2 cellular contexts compared by ENCODE assay signal in the genomic region with DNA sequence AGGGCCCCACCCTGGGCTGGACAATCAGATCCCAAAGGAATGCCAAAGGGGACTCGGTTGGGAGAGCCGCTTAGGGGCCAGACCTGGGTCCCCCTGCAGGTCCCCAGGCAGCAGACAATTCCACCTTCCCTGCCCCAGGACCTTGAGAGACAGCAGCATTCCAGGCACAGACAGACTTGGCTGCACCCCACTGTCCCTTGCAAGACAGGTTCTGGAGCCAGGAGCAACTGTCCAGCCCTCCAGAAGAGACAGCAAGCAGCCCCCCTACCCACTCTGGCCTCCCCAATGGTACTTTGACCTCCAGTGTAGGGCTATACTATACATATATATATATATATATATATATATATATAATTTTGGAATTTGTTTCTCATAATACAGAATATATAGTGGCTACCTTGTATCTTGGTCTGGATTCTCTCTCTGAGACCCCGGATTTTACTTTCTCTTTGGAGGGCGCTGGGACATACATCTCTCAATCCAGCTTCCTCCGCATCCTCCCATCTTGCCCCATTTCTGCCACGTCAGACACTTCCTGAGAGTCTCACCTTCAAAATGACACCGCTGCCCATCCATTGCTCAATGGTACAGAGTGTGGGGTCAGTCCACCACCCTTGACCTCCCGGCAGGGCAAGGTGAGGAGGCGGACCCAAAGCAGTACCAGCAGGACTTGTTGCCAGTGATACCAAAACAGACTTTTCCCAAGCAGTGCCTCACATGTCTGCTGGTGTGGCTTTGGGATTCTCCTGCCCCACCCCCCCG.
TF ChIP-seq lines count a peak whose summit lies in the region.

No MANE protein-coding gene starts in this region.

TF ChIP-seq in K562, 482 proteins besides CTCF, POLR2A, EP300 and RAD21 (continues in another document):
- peak; percentile 32; the same call in 1 of the 2 replicates for TF ChIP-seq POLR2G (IDR thresholded peaks at IDR 0.05; ENCODE audit: low read depth, low read length)
- TF ChIP-seq, protein P1, sequence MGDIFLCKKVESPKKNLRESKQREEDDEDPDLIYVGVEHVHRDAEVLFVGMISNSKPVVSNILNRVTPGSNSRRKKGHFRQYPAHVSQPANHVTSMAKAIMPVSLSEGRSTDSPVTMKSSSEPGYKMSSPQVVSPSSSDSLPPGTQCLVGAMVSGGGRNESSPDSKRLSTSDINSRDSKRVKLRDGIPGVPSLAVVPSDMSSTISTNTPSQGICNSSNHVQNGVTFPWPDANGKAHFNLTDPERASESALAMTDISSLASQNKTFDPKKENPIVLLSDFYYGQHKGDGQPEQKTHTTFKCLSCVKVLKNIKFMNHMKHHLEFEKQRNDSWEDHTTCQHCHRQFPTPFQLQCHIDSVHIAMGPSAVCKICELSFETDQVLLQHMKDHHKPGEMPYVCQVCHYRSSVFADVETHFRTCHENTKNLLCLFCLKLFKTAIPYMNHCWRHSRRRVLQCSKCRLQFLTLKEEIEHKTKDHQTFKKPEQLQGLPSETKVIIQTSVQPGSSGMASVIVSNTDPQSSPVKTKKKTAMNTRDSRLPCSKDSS (IDR thresholded peaks at IDR 0.05; ENCODE audit: low read depth, partially characterized antibody) = peak; percentile 74
- peak; percentile 93 for TF ChIP-seq CBX5 (IDR thresholded peaks at IDR 0.05; ENCODE audit: borderline replicate concordance, low read depth)
- TF ChIP-seq, protein P2, sequence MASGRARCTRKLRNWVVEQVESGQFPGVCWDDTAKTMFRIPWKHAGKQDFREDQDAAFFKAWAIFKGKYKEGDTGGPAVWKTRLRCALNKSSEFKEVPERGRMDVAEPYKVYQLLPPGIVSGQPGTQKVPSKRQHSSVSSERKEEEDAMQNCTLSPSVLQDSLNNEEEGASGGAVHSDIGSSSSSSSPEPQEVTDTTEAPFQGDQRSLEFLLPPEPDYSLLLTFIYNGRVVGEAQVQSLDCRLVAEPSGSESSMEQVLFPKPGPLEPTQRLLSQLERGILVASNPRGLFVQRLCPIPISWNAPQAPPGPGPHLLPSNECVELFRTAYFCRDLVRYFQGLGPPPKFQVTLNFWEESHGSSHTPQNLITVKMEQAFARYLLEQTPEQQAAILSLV (tag; IDR thresholded peaks at IDR 0.05) = no peak
- TF ChIP-seq MYNN (IDR thresholded peaks at IDR 0.05) = no peak
- no peak for TF ChIP-seq MYNN (CRISPR knock-in tag; IDR thresholded peaks at IDR 0.05)
- TF ChIP-seq NR2C1 (IDR thresholded peaks at IDR 0.05) = peak; percentile 36; the same call in 1 of the 2 replicates
- no peak for TF ChIP-seq NR2C1 (tag; IDR thresholded peaks at IDR 0.05)
- no peak for TF ChIP-seq MCM2 (IDR thresholded peaks at IDR 0.05; ENCODE audit: low read depth)
- no peak for TF ChIP-seq ZNF41 (CRISPR knock-in tag; conservative IDR thresholded peaks at IDR 0.05)
- TF ChIP-seq SIN3B (IDR thresholded peaks at IDR 0.05; ENCODE audit: low read depth) = no peak
- TF ChIP-seq SRF (CRISPR knock-in tag; IDR thresholded peaks at IDR 0.05) = no peak
- TF ChIP-seq TEAD2 (tag; IDR thresholded peaks at IDR 0.05) = no peak
- no peak for TF ChIP-seq ZBTB1 (CRISPR knock-in tag; IDR thresholded peaks at IDR 0.05; ENCODE audit: borderline replicate concordance, low read depth)
- TF ChIP-seq PHF21A (IDR thresholded peaks at IDR 0.05; ENCODE audit: borderline replicate concordance, low read depth) = no peak
- TF ChIP-seq CREM (IDR thresholded peaks at IDR 0.05; ENCODE audit: low read depth) = peak; percentile 62
- peak in 1 of 2 experiments; percentile 97; a peak in 2 of 3 replicates for TF ChIP-seq CBX3 (IDR thresholded peaks at IDR 0.05; ENCODE audit: borderline replicate concordance in 1 of 2, low read length in 2 of 2)
- TF ChIP-seq, protein P3, sequence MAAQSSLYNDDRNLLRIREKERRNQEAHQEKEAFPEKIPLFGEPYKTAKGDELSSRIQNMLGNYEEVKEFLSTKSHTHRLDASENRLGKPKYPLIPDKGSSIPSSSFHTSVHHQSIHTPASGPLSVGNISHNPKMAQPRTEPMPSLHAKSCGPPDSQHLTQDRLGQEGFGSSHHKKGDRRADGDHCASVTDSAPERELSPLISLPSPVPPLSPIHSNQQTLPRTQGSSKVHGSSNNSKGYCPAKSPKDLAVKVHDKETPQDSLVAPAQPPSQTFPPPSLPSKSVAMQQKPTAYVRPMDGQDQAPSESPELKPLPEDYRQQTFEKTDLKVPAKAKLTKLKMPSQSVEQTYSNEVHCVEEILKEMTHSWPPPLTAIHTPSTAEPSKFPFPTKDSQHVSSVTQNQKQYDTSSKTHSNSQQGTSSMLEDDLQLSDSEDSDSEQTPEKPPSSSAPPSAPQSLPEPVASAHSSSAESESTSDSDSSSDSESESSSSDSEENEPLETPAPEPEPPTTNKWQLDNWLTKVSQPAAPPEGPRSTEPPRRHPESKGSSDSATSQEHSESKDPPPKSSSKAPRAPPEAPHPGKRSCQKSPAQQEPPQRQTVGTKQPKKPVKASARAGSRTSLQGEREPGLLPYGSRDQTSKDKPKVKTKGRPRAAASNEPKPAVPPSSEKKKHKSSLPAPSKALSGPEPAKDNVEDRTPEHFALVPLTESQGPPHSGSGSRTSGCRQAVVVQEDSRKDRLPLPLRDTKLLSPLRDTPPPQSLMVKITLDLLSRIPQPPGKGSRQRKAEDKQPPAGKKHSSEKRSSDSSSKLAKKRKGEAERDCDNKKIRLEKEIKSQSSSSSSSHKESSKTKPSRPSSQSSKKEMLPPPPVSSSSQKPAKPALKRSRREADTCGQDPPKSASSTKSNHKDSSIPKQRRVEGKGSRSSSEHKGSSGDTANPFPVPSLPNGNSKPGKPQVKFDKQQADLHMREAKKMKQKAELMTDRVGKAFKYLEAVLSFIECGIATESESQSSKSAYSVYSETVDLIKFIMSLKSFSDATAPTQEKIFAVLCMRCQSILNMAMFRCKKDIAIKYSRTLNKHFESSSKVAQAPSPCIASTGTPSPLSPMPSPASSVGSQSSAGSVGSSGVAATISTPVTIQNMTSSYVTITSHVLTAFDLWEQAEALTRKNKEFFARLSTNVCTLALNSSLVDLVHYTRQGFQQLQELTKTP (IDR thresholded peaks at IDR 0.05; ENCODE audit: low read depth in 1 of 2, partially characterized antibody in 2 of 2) = no peak
- no peak for TF ChIP-seq TARDBP (IDR thresholded peaks at IDR 0.05)
- 0 out of 2 replicates have a peak, but pooled peaks have one; percentile 38 for TF ChIP-seq XRCC5 (IDR thresholded peaks at IDR 0.05; ENCODE audit: low read depth, low read length)
- TF ChIP-seq POU5F1 (IDR thresholded peaks at IDR 0.05; ENCODE audit: borderline replicate concordance, low read depth, low read length, partially characterized antibody) = no peak
- no peak for TF ChIP-seq RCOR1 (IDR thresholded peaks at IDR 0.05; ENCODE audit: borderline replicate concordance in 1 of 2, low read depth in 2 of 2, low read length in 2 of 2)
- TF ChIP-seq TRIM24 (IDR thresholded peaks at IDR 0.05) = peak; percentile 36 to 37; a peak in 1 of 4 replicates
- no peak for TF ChIP-seq ZNF778 (CRISPR knock-in tag; IDR thresholded peaks at IDR 0.05)
- TF ChIP-seq HDAC1 (IDR thresholded peaks at IDR 0.05) = peak in 1 of 2 experiments; percentile 61; a peak in 1 of 4 replicates
- peak; percentile 51; the same call in 1 of the 2 replicates for TF ChIP-seq CBX1 (IDR thresholded peaks at IDR 0.05; ENCODE audit: low read depth)
- TF ChIP-seq ESRRA (IDR thresholded peaks at IDR 0.05; ENCODE audit: borderline replicate concordance, low read depth) = peak; percentile 33; the same call in 1 of the 2 replicates
- TF ChIP-seq TRIM28 (IDR thresholded peaks at IDR 0.05) = peak; percentile 88
- TF ChIP-seq NUFIP1 (IDR thresholded peaks at IDR 0.05; ENCODE audit: partially characterized antibody) = no peak
- no peak for TF ChIP-seq GTF2A2 (tag; IDR thresholded peaks at IDR 0.05)
- peak; percentile 18 for TF ChIP-seq POLR2B (IDR thresholded peaks at IDR 0.05; ENCODE audit: low read depth, partially characterized antibody)

TF ChIP-seq in liver, 16 proteins besides CTCF, POLR2A, EP300 and RAD21:
- TF ChIP-seq GABPA (IDR thresholded peaks at IDR 0.05 in 1 of 2, conservative IDR thresholded peaks at IDR 0.05 in 1 of 2) = no peak
- TF ChIP-seq FOXA2 (IDR thresholded peaks at IDR 0.05) = no peak
- peak; percentile 27 for TF ChIP-seq YY1 (IDR thresholded peaks at IDR 0.05)
- peak in 1 of 2 donors; percentile 36 for TF ChIP-seq JUND (IDR thresholded peaks at IDR 0.05)
- TF ChIP-seq, protein P4, sequence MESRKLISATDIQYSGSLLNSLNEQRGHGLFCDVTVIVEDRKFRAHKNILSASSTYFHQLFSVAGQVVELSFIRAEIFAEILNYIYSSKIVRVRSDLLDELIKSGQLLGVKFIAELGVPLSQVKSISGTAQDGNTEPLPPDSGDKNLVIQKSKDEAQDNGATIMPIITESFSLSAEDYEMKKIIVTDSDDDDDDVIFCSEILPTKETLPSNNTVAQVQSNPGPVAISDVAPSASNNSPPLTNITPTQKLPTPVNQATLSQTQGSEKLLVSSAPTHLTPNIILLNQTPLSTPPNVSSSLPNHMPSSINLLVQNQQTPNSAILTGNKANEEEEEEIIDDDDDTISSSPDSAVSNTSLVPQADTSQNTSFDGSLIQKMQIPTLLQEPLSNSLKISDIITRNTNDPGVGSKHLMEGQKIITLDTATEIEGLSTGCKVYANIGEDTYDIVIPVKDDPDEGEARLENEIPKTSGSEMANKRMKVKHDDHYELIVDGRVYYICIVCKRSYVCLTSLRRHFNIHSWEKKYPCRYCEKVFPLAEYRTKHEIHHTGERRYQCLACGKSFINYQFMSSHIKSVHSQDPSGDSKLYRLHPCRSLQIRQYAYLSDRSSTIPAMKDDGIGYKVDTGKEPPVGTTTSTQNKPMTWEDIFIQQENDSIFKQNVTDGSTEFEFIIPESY (IDR thresholded peaks at IDR 0.05) = peak; percentile 28
- TF ChIP-seq, protein P5, sequence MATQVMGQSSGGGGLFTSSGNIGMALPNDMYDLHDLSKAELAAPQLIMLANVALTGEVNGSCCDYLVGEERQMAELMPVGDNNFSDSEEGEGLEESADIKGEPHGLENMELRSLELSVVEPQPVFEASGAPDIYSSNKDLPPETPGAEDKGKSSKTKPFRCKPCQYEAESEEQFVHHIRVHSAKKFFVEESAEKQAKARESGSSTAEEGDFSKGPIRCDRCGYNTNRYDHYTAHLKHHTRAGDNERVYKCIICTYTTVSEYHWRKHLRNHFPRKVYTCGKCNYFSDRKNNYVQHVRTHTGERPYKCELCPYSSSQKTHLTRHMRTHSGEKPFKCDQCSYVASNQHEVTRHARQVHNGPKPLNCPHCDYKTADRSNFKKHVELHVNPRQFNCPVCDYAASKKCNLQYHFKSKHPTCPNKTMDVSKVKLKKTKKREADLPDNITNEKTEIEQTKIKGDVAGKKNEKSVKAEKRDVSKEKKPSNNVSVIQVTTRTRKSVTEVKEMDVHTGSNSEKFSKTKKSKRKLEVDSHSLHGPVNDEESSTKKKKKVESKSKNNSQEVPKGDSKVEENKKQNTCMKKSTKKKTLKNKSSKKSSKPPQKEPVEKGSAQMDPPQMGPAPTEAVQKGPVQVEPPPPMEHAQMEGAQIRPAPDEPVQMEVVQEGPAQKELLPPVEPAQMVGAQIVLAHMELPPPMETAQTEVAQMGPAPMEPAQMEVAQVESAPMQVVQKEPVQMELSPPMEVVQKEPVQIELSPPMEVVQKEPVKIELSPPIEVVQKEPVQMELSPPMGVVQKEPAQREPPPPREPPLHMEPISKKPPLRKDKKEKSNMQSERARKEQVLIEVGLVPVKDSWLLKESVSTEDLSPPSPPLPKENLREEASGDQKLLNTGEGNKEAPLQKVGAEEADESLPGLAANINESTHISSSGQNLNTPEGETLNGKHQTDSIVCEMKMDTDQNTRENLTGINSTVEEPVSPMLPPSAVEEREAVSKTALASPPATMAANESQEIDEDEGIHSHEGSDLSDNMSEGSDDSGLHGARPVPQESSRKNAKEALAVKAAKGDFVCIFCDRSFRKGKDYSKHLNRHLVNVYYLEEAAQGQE (IDR thresholded peaks at IDR 0.05) = peak; percentile 27
- TF ChIP-seq FOXA1 (IDR thresholded peaks at IDR 0.05) = peak; percentile 63
- no peak for TF ChIP-seq TAF1 (conservative IDR thresholded peaks at IDR 0.05)
- peak; percentile 96 to 97 for TF ChIP-seq HNF4A (conservative IDR thresholded peaks at IDR 0.05)
- TF ChIP-seq, protein P6, sequence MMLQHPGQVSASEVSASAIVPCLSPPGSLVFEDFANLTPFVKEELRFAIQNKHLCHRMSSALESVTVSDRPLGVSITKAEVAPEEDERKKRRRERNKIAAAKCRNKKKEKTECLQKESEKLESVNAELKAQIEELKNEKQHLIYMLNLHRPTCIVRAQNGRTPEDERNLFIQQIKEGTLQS (IDR thresholded peaks at IDR 0.05) = no peak
- TF ChIP-seq HNF4G (IDR thresholded peaks at IDR 0.05) = peak; percentile 90
- TF ChIP-seq RXRA (IDR thresholded peaks at IDR 0.05) = peak; percentile 94
- peak; percentile 97 for TF ChIP-seq NR2F2 (IDR thresholded peaks at IDR 0.05)
- TF ChIP-seq EGR1 (IDR thresholded peaks at IDR 0.05; ENCODE audit: low read depth in 2 of 2) = peak in 1 of 2 donors; percentile 60
- TF ChIP-seq, protein P7, sequence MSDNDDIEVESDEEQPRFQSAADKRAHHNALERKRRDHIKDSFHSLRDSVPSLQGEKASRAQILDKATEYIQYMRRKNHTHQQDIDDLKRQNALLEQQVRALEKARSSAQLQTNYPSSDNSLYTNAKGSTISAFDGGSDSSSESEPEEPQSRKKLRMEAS (IDR thresholded peaks at IDR 0.05) = peak; percentile 58
- TF ChIP-seq SP1 (IDR thresholded peaks at IDR 0.05) = peak; percentile 64
